In genomic region chr12:51837286-51837685, GRCh38 we compare ENCODE assay signal across 21 cellular contexts. TPM values are rescaled to one million over a fixed set of nuclear protein-coding genes. Genes with fewer than 3 reads are reported as not detected.
A peak's percentile ranks its signal among the peaks of the same experiment; 100 is the strongest.
DNase-seq lines count a peak whose midpoint lies in the region; TF ChIP-seq lines count a peak whose summit lies in the region.
"Had no signal": no experiment of that assay in that cellular context is flagged by ENCODE, and none has a peak within 500 bp of the region (broad histone marks: within the 10 kb centered on the region; RNA-seq: fewer than 3 reads in every experiment).

No MANE protein-coding gene starts in this region.

- H3K4me3 ChIP-seq in Caco-2 (ENCODE audit: low read depth, low read length) (no peak overlapping the region), WERI-Rb-1 (ENCODE audit: low read depth, low read length) (no peak overlapping the region), ascending aorta (no peak overlapping the region)
- H3K4me3 ChIP-seq: MG63, PC-9 had no signal

- CTCF ChIA-PET in Caco-2 (lab: Charles Lee), result interaction anchor here (0.6 to 2.1 kb wide), 4 partner anchors 13 to 156 kb away, joined by 3 to 11 read pairs (median 3); no protein-coding TSS in a partner anchor

- H3K36me3 ChIP-seq in Caco-2 (ENCODE audit: control insufficient read depth, insufficient read depth, low read length), result no peaks in the 10 kb centered on the region
- no peaks in the 10 kb centered on the region for H3K36me3 ChIP-seq in WERI-Rb-1
- no peaks in the 10 kb centered on the region for H3K36me3 ChIP-seq in ascending aorta
- H3K36me3 ChIP-seq: MG63 had no signal

- peaks cover 17% of the 10 kb centered on the region for H3K4me1 Mint-ChIP-seq in Caco-2 (ENCODE audit: low read depth, unreplicated experiment)
- H3K4me1 Mint-ChIP-seq in T-helper 2 cell treated with Interferon-gamma antibody and Interleukin-4, amounts not matched to agents 5 μg/mL and 100 μg/mL, for 36 hours (ENCODE audit: low read depth), result peaks cover 14% of the 10 kb centered on the region

- H3K27ac ChIP-seq in WERI-Rb-1, result peak overlapping the region; percentile 80
- no peak overlapping the region for H3K27ac ChIP-seq in ascending aorta
- H3K27ac ChIP-seq: HL-60, PC-9, RWPE1 had no signal

- H3K4me3 Mint-ChIP-seq in Caco-2 (ENCODE audit: unreplicated experiment), result no peak overlapping the region
- no peak overlapping the region for H3K4me3 Mint-ChIP-seq in T-helper 2 cell treated with Interferon-gamma antibody and Interleukin-4, amounts not matched to agents 5 μg/mL and 100 μg/mL, for 36 hours
- H3K4me3 Mint-ChIP-seq: CD8-positive, alpha-beta T cell had no signal

- POLR2A ChIA-PET in Caco-2 (lab: Charles Lee), result interaction anchor here (0.6 kb wide), 1 partner anchor 27 kb away, joined by 5 read pairs; no protein-coding TSS in a partner anchor

- TF ChIP-seq CTCF in Caco-2 (IDR thresholded peaks at IDR 0.05; ENCODE audit: insufficient read depth in 1 of 2, low read depth in 1 of 2, low read length in 1 of 2, severe bottlenecking in 1 of 2, unreplicated experiment in 1 of 2), result no peak
- TF ChIP-seq CTCF in WERI-Rb-1 (IDR thresholded peaks at IDR 0.05; ENCODE audit: low read depth, low read length), result no peak
- no peak for TF ChIP-seq CTCF in ascending aorta (IDR thresholded peaks at IDR 0.05)

- H3K27ac Mint-ChIP-seq in Caco-2 (ENCODE audit: unreplicated experiment), result peak overlapping the region; percentile 39
- no peak overlapping the region for H3K27ac Mint-ChIP-seq in T-helper 2 cell treated with Interferon-gamma antibody and Interleukin-4, amounts not matched to agents 5 μg/mL and 100 μg/mL, for 36 hours
- H3K27ac Mint-ChIP-seq: CD8-positive, alpha-beta T cell had no signal

- DNase-seq in Caco-2, result no peak
- no peak for DNase-seq in WERI-Rb-1
- peak; percentile 44 for DNase-seq in left kidney (ENCODE audit: low read depth, low spot score)
- DNase-seq in retina, result peak; percentile 71
- DNase-seq in activated CD4-positive, alpha-beta T cell treated with anti-CD3 and anti-CD28 coated beads for 48 hours, result no peak
- no peak for DNase-seq in T-helper 2 cell treated with Interferon-gamma antibody and Interleukin-4, amounts not matched to agents 5 μg/mL and 100 μg/mL, for 36 hours (ENCODE audit: low spot score)
- DNase-seq in ascending aorta (ENCODE audit: low spot score in 2 of 2), result no peak
- DNase-seq: CD8-positive, alpha-beta T cell; DMS79 treated with DMSO at 0.1 percent for 48 hours; Kasumi-1; MG63; NCI-H1048; NCI-H1436 treated with DMSO at 0.1 percent for 48 hours; NCI-H2029; NCI-H526; PC-9; SIG-M5 had no signal

- H3K27me3 ChIP-seq in Caco-2 (replicated peaks; ENCODE audit: control insufficient read depth, insufficient read depth, low read length), result no peaks in the 10 kb centered on the region
- no peaks in the 10 kb centered on the region for H3K27me3 ChIP-seq in WERI-Rb-1 (ENCODE audit: insufficient read depth, low read depth, severe bottlenecking)
- H3K27me3 ChIP-seq in ascending aorta, result no peaks in the 10 kb centered on the region

- no peaks in the 10 kb centered on the region for H3K36me3 Mint-ChIP-seq in Caco-2 (ENCODE audit: insufficient read depth, unreplicated experiment)
- H3K36me3 Mint-ChIP-seq in T-helper 2 cell treated with Interferon-gamma antibody and Interleukin-4, amounts not matched to agents 5 μg/mL and 100 μg/mL, for 36 hours (ENCODE audit: low read depth), result no peaks in the 10 kb centered on the region
- H3K36me3 Mint-ChIP-seq: CD8-positive, alpha-beta T cell had no signal

- H3K9me3 Mint-ChIP-seq in Caco-2 (ENCODE audit: unreplicated experiment), result no peaks in the 10 kb centered on the region
- no peaks in the 10 kb centered on the region for H3K9me3 Mint-ChIP-seq in T-helper 2 cell treated with Interferon-gamma antibody and Interleukin-4, amounts not matched to agents 5 μg/mL and 100 μg/mL, for 36 hours
- H3K9me3 Mint-ChIP-seq: CD8-positive, alpha-beta T cell had no signal

- peaks cover 29% of the 10 kb centered on the region for H3K4me1 ChIP-seq in Caco-2
- no peaks in the 10 kb centered on the region for H3K4me1 ChIP-seq in ascending aorta

- H3K27me3 Mint-ChIP-seq in Caco-2 (ENCODE audit: insufficient read depth, unreplicated experiment), result peaks cover 4% of the 10 kb centered on the region
- peaks cover 31% of the 10 kb centered on the region for H3K27me3 Mint-ChIP-seq in T-helper 2 cell treated with Interferon-gamma antibody and Interleukin-4, amounts not matched to agents 5 μg/mL and 100 μg/mL, for 36 hours (ENCODE audit: low read depth)

- H3K9me3 ChIP-seq in Caco-2 (no peaks in the 10 kb centered on the region), WERI-Rb-1 (ENCODE audit: severe bottlenecking) (no peaks in the 10 kb centered on the region), ascending aorta (no peaks in the 10 kb centered on the region)
- H3K9me3 ChIP-seq: MG63 had no signal

- no TSS peak for BruUV-seq in Caco-2 (replicated peaks; lab: Mats Ljungman, UMichigan)

- intact Hi-C loops in Caco-2 (cut with micrococcal nuclease; ENCODE audit: unreplicated experiment), result no loop called here
- intact Hi-C loops in ascending aorta (cut with DNase I), result no loop called here

RNA-seq across cellular contexts. Expression of gene FIGNL2, which starts 11.2 kb away (rescaled TPM):
- total RNA-seq in Caco-2 (2022) (3.5 and 3.6 TPM in 2 replicates), ascending aorta (not detected)
- total RNA-seq: PC-9 had no signal

RNA-seq across cellular contexts. Expression of gene ANKRD33, which starts 50.6 kb away (rescaled TPM):
- total RNA-seq in Caco-2 (2022) (not detected in 2 replicates), ascending aorta (not detected)
- total RNA-seq: CD8-positive, alpha-beta T cell; G401; HT1080; PC-9 had no signal

Comparison
In these comparisons a context has a peak if more than half of its experiments do, and no peak if none do; other contexts are left out.
1. DNase-seq: peak in left kidney (single experiment) and retina (single experiment); none in Caco-2 (0 of 2), WERI-Rb-1 (single experiment), activated CD4-positive, alpha-beta T cell treated with anti-CD3 and anti-CD28 coated beads for 48 hours (single experiment), T-helper 2 cell treated with Interferon-gamma antibody and Interleukin-4, amounts not matched to agents 5 μg/mL and 100 μg/mL, for 36 hours (single experiment) and ascending aorta (0 of 2).